8 cellular contexts compared by ENCODE assay signal in genomic region chr10:7872041-7872442, GRCh38. TPM values are rescaled to one million over a fixed set of nuclear protein-coding genes. Genes with fewer than 3 reads are reported as not detected.
DNase-seq lines count a peak whose midpoint lies in the region; ATAC-seq and TF ChIP-seq lines count a peak whose summit lies in the region.

No MANE protein-coding gene starts in this region.

- TF ChIP-seq CTCF in epithelial cell of esophagus (IDR thresholded peaks at IDR 0.05; ENCODE audit: insufficient read depth, low read depth, low read length, missing control alignments) (peak; percentile 64), neutrophil (IDR thresholded peaks at IDR 0.05) (peak; percentile 53)

- no peaks in the 10 kb centered on the region for H3K9me3 Mint-ChIP-seq in CD4-positive, CD25-positive, alpha-beta regulatory T cell

- ATAC-seq in CD4-positive, CD25-positive, alpha-beta regulatory T cell (ENCODE audit: low read depth in 2 of 2) = peak in 1 of 2 donors; percentile 42
- ATAC-seq in GM21723 (IDR thresholded peaks at IDR 0.05; ENCODE audit: unreplicated experiment) = peak; percentile 38
- no peak for ATAC-seq in GM21367 (IDR thresholded peaks at IDR 0.05; ENCODE audit: unreplicated experiment)
- ATAC-seq in HG02852 (IDR thresholded peaks at IDR 0.05; ENCODE audit: unreplicated experiment) = no peak

- H3K4me3 ChIP-seq in CD4-positive, CD25-positive, alpha-beta regulatory T cell (ENCODE audit: low read depth, low read length) = peak overlapping the region; percentile 62
- H3K4me3 ChIP-seq in SK-N-MC = peak overlapping the region; percentile 74
- H3K4me3 ChIP-seq in epithelial cell of esophagus (ENCODE audit: low read length) = peak overlapping the region; percentile 46
- no peak overlapping the region for H3K4me3 ChIP-seq in neutrophil (ENCODE audit: low read depth in 1 of 2, low read length in 1 of 2)

- peak overlapping the region; percentile 59 for H3K9ac ChIP-seq in SK-N-MC (ENCODE audit: insufficient read length)

- no peaks in the 10 kb centered on the region for H3K27me3 Mint-ChIP-seq in CD4-positive, CD25-positive, alpha-beta regulatory T cell

- peaks cover 18 to 28% (median 21%) of the 10 kb centered on the region in 4 donors for H3K4me1 Mint-ChIP-seq in CD4-positive, CD25-positive, alpha-beta regulatory T cell

- no peaks in the 10 kb centered on the region for H3K27me3 ChIP-seq in CD4-positive, CD25-positive, alpha-beta regulatory T cell (ENCODE audit: control insufficient read depth, insufficient read depth, low read length)
- no peaks in the 10 kb centered on the region for H3K27me3 ChIP-seq in neutrophil

- H3K9me3 ChIP-seq in CD4-positive, CD25-positive, alpha-beta regulatory T cell (ENCODE audit: control insufficient read depth in 2 of 2, low read length in 2 of 2) = no peaks in the 10 kb centered on the region
- no peaks in the 10 kb centered on the region for H3K9me3 ChIP-seq in SK-N-MC (ENCODE audit: low read depth, low read length)
- no peaks in the 10 kb centered on the region for H3K9me3 ChIP-seq in neutrophil

- H3K4me1 ChIP-seq in CD4-positive, CD25-positive, alpha-beta regulatory T cell (ENCODE audit: control insufficient read depth, insufficient read depth, low read length, poor library complexity, severe bottlenecking) = peaks cover 6% of the 10 kb centered on the region
- no peaks in the 10 kb centered on the region for H3K4me1 ChIP-seq in neutrophil (ENCODE audit: control insufficient read depth in 1 of 2, insufficient read depth in 1 of 2, low read depth in 1 of 2, low read length in 1 of 2)

- no peaks in the 10 kb centered on the region for H3K36me3 ChIP-seq in CD4-positive, CD25-positive, alpha-beta regulatory T cell (ENCODE audit: control insufficient read depth, insufficient read depth, low read length)
- H3K36me3 ChIP-seq in SK-N-MC (ENCODE audit: insufficient read depth, low read length) = no peaks in the 10 kb centered on the region
- no peaks in the 10 kb centered on the region for H3K36me3 ChIP-seq in neutrophil

- peak in 2 of 3 donors; percentile 28 to 43 for DNase-seq in CD4-positive, CD25-positive, alpha-beta regulatory T cell
- no peak for DNase-seq in SK-N-MC (ENCODE audit: low read depth, low spot score)
- DNase-seq in epithelial cell of esophagus (ENCODE audit: low read depth) = peak; percentile 15
- DNase-seq in OCI-M2 (lab: John Stamatoyannopoulos, UW; ENCODE audit: unreplicated experiment) = no peak

- peak overlapping the region in 2 of 4 donors; percentile 66 to 81 for H3K4me3 Mint-ChIP-seq in CD4-positive, CD25-positive, alpha-beta regulatory T cell

- H3K27ac Mint-ChIP-seq in CD4-positive, CD25-positive, alpha-beta regulatory T cell = peak overlapping the region in 1 of 3 donors; percentile 42

- no peak overlapping the region for H3K27ac ChIP-seq in CD4-positive, CD25-positive, alpha-beta regulatory T cell (ENCODE audit: insufficient read depth, low read length, poor library complexity, severe bottlenecking)
- H3K27ac ChIP-seq in SK-N-MC (peak overlapping the region; percentile 73), neutrophil (no peak overlapping the region)

- H3K36me3 Mint-ChIP-seq in CD4-positive, CD25-positive, alpha-beta regulatory T cell = no peaks in the 10 kb centered on the region

RNA-seq across cellular contexts. Expression of gene TAF3, which starts 53.7 kb away (rescaled TPM):
- total RNA-seq in CD4-positive, CD25-positive, alpha-beta regulatory T cell = 20.8 TPM
- polyA plus RNA-seq in CD4-positive, CD25-positive, alpha-beta regulatory T cell = 1 to 10 TPM; 6.8 to 9.6 (median 8.4) TPM

Comparison
In these comparisons a context has a peak if more than half of its experiments do, and no peak if none do; other contexts are left out.
1. DNase-seq: peak in CD4-positive, CD25-positive, alpha-beta regulatory T cell (2 of 3) and epithelial cell of esophagus (single experiment); none in SK-N-MC (single experiment) and OCI-M2 (single experiment).
2. H3K4me3 ChIP-seq: peak in CD4-positive, CD25-positive, alpha-beta regulatory T cell (single experiment), SK-N-MC (single experiment) and epithelial cell of esophagus (single experiment); none in neutrophil (0 of 2).